ENCODE assay signal across 1 cellular context in the genomic region with DNA sequence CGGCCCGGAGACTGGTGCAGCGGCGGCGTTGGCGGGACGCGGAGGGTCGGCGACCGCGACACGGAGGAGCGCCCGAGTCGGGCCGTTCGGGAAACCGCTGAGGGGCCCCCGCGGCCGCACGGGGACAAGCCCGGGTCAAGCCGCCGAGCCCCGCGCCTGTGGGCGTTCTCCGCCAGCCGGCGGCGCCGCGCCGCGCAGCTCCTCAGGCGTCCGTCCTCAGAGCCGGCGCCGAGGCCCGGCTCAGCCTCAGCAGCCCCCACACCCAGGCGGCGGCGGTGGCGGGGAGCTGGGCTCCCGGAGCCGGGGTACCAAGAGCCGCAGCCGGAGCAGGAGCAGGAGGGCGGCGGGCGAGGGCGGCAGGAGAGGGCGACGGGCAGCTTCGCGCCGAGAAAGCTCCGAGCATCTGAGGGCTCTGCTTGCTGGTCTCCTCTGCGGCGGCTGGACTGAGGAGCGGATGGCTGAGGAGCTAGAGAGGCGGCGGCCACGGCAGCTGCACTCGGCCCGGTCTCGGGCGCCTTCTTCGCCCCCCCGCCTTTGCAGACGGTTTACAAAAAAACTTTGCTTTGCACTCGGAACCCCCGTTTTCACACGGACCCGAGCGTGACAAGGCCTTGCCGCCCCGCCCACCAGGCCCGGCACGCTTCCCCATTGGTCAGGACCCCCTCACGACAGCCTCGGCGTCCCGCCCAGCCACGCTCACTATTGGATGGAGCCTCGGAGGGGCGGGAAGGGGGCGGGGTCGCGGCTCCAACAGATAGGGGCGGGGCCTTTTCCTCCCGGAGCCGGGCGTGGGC.
TF ChIP-seq lines count a peak whose summit lies in the region.

A gene with protein sequence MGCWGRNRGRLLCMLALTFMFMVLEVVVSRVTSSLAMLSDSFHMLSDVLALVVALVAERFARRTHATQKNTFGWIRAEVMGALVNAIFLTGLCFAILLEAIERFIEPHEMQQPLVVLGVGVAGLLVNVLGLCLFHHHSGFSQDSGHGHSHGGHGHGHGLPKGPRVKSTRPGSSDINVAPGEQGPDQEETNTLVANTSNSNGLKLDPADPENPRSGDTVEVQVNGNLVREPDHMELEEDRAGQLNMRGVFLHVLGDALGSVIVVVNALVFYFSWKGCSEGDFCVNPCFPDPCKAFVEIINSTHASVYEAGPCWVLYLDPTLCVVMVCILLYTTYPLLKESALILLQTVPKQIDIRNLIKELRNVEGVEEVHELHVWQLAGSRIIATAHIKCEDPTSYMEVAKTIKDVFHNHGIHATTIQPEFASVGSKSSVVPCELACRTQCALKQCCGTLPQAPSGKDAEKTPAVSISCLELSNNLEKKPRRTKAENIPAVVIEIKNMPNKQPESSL (minus strand): TSS at position 522 of the 794 bp plus-strand sequence. CDS start 549 bp downstream, outside the sequence.

TF ChIP-seq in K562, 482 proteins besides CTCF, POLR2A, EP300 and RAD21 (continued from another document):
- TF ChIP-seq SUPT5H (IDR thresholded peaks at IDR 0.05) = peak; percentile 79
TF ChIP-seq in K562: peak in this region for 103.
